In the genomic region with DNA sequence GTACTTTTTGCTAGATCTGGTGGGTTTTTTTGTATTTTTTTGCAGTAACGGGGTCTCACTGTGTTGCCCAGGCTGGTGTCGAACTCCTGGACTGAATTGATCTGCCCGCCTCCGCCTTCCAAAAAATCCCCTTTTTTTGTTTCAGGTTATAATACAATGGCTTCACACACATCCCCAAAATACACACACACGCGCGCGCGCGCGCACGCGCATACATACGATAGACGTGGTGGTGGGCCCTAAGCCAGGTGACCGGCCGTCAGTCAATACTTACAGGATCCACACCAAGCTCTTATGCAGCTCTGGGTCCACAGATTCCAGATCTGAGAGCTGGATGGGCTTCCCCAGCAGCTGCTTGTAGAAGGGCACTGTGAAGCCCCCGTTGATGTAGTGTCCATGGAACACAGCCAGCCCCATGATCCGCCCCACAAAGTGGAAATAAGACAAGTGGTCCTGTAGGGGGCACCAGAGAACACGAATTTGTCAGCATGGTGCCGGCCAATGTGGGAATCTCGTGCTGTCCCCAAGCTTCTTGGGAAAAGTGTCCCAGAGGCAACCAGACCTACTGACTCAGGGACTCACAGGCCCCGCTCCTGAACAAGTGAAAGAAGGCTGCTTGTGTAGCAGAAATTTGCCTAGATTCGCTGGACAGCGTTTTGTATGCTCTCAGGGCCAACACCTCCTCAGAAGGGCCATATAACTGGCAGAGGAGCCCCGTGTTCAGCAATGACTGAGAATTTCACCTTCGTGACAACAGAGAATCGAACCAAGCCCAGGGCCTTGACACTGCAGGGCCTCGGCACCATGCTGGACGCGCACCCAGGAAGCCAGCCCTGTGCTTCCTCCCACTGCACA, we compare ENCODE assay signal across 8 cellular contexts.
A peak's percentile ranks its signal among the peaks of the same experiment; 100 is the strongest.
DNase-seq lines count a peak whose midpoint lies in the region; ATAC-seq and TF ChIP-seq lines count a peak whose summit lies in the region.

No MANE protein-coding gene starts in this region.

- H3K27ac ChIP-seq in DND-41 (ENCODE audit: low read length) (no peak overlapping the region), parathyroid adenoma (no peak overlapping the region)

- H3K4me2 ChIP-seq in DND-41 (ENCODE audit: insufficient read depth, low read length) (no peak overlapping the region), parathyroid adenoma (ENCODE audit: low read length) (no peak overlapping the region)

- peak overlapping the region; percentile 54 for H3K27ac Mint-ChIP-seq in activated naive CD8-positive, alpha-beta T cell treated with anti-CD3 and anti-CD28 coated beads for 36 hours
- peak overlapping the region; percentile 86 for H3K27ac Mint-ChIP-seq in type B pancreatic cell

- peak; percentile 83 for TF ChIP-seq CTCF in DND-41 (IDR thresholded peaks at IDR 0.05; ENCODE audit: borderline replicate concordance, extremely low read depth, low read length, poor library complexity, severe bottlenecking)
- peak; percentile 72 for TF ChIP-seq CTCF in parathyroid adenoma (IDR thresholded peaks at IDR 0.05)
- peak; percentile 86 for TF ChIP-seq CTCF in type B pancreatic cell (conservative IDR thresholded peaks at IDR 0.05)

- no peaks in the 10 kb centered on the region for H3K4me1 Mint-ChIP-seq in activated naive CD8-positive, alpha-beta T cell treated with anti-CD3 and anti-CD28 coated beads for 36 hours
- no peaks in the 10 kb centered on the region for H3K4me1 Mint-ChIP-seq in type B pancreatic cell (ENCODE audit: unreplicated experiment)

- H3K4me3 Mint-ChIP-seq in activated naive CD8-positive, alpha-beta T cell treated with anti-CD3 and anti-CD28 coated beads for 36 hours, result no peak overlapping the region
- H3K4me3 Mint-ChIP-seq in type B pancreatic cell, result no peak overlapping the region

- H4K20me1 ChIP-seq in DND-41 (ENCODE audit: insufficient read depth, low read length), result peaks cover 6% of the 10 kb centered on the region; the same call in 1 of the 2 replicates

- H3K4me3 ChIP-seq in DND-41 (ENCODE audit: low read depth in 1 of 2, low read length in 2 of 2) (no peak overlapping the region), MG63 (no peak overlapping the region), parathyroid adenoma (ENCODE audit: low read depth, low read length) (no peak overlapping the region)

- H3K79me2 ChIP-seq in DND-41 (ENCODE audit: insufficient read depth, low read length) (no peaks in the 10 kb centered on the region), parathyroid adenoma (no peaks in the 10 kb centered on the region)

- intact Hi-C loops in Right ventricle myocardium inferior (cut with DNase I), result loop anchor here (1.0 to 5.0 kb wide), 2 partner anchors 102 to 273 kb away; partner anchors contain the start of gene SMURF1

- no peaks in the 10 kb centered on the region for H3K9me3 Mint-ChIP-seq in activated naive CD8-positive, alpha-beta T cell treated with anti-CD3 and anti-CD28 coated beads for 36 hours
- no peaks in the 10 kb centered on the region for H3K9me3 Mint-ChIP-seq in type B pancreatic cell

- H3K9me3 ChIP-seq in DND-41 (ENCODE audit: insufficient read depth, low read length, severe bottlenecking) (no peaks in the 10 kb centered on the region), MG63 (no peaks in the 10 kb centered on the region), parathyroid adenoma (ENCODE audit: control insufficient read depth, low read length) (no peaks in the 10 kb centered on the region)

- in situ Hi-C loops in SK-MEL-5 (cut with HindIII; ENCODE audit: low pct_unique_long_range_greater_than_20kb, low sequenced_read_pairs), result no loop called here

- H3K27me3 ChIP-seq in DND-41 (ENCODE audit: insufficient read depth, low read length, poor library complexity) (no peaks in the 10 kb centered on the region), MG63 (no peaks in the 10 kb centered on the region), parathyroid adenoma (ENCODE audit: control insufficient read depth, insufficient read depth, low read length) (no peaks in the 10 kb centered on the region)

- no peak overlapping the region for H2AFZ ChIP-seq in DND-41 (ENCODE audit: low read depth, low read length)
- no peak overlapping the region for H2AFZ ChIP-seq in parathyroid adenoma

- H3K27me3 Mint-ChIP-seq in activated naive CD8-positive, alpha-beta T cell treated with anti-CD3 and anti-CD28 coated beads for 36 hours, result no peaks in the 10 kb centered on the region
- no peaks in the 10 kb centered on the region for H3K27me3 Mint-ChIP-seq in type B pancreatic cell

- H3K36me3 ChIP-seq in DND-41 (ENCODE audit: insufficient read depth, low read length), result peaks cover 90% of the 10 kb centered on the region
- H3K36me3 ChIP-seq in MG63, result peaks cover 42% of the 10 kb centered on the region
- H3K36me3 ChIP-seq in parathyroid adenoma (ENCODE audit: control insufficient read depth, insufficient read depth, low read length), result no peaks in the 10 kb centered on the region

- ATAC-seq in DND-41 (ENCODE audit: insufficient read depth, low read depth) (peak; percentile 85), Right ventricle myocardium inferior (peak; percentile 85), HG03457 (IDR thresholded peaks at IDR 0.05; ENCODE audit: unreplicated experiment) (no peak)

- H3K36me3 Mint-ChIP-seq in activated naive CD8-positive, alpha-beta T cell treated with anti-CD3 and anti-CD28 coated beads for 36 hours, result peaks cover 22% of the 10 kb centered on the region
- H3K36me3 Mint-ChIP-seq in type B pancreatic cell, result peaks cover 44% of the 10 kb centered on the region

- H3K9ac ChIP-seq in DND-41 (ENCODE audit: low read depth, low read length), result no peak overlapping the region
- H3K9ac ChIP-seq in parathyroid adenoma, result no peak overlapping the region

- H3K4me1 ChIP-seq in DND-41 (ENCODE audit: insufficient read depth, low read length) (no peaks in the 10 kb centered on the region), parathyroid adenoma (no peaks in the 10 kb centered on the region)

- DNase-seq in DND-41 (peak; percentile 66), MG63 (peak; percentile 43), SK-MEL-5 (ENCODE audit: low read depth, low spot score) (peak; percentile 93), Right ventricle myocardium inferior (ENCODE audit: missing footprints) (peak; percentile 81), type B pancreatic cell (ENCODE audit: extremely low spot score, unreplicated experiment) (no peak)
- peak; percentile 50 for DNase-seq in activated naive CD8-positive, alpha-beta T cell treated with anti-CD3 and anti-CD28 coated beads for 36 hours
